In genomic region chr2:37356299-37356698, GRCh38 we compare ENCODE assay signal across 2 cellular contexts.
TF ChIP-seq lines count a peak whose summit lies in the region.

No MANE protein-coding gene starts in this region.

TF ChIP-seq in GM23338, 12 proteins besides CTCF, POLR2A, EP300 and RAD21:
- no peak for TF ChIP-seq NANOG (IDR thresholded peaks at IDR 0.05; ENCODE audit: borderline replicate concordance)
- TF ChIP-seq JUNB (IDR thresholded peaks at IDR 0.05; ENCODE audit: unreplicated experiment): no peak
- TF ChIP-seq ZNF114 (CRISPR knock-in tag; IDR thresholded peaks at IDR 0.05): no peak
- no peak for TF ChIP-seq EZH2 (IDR thresholded peaks at IDR 0.05; ENCODE audit: low read depth, unreplicated experiment)
- TF ChIP-seq EZH2phosphoT487 (IDR thresholded peaks at IDR 0.05; ENCODE audit: unreplicated experiment): no peak
- no peak for TF ChIP-seq REST (IDR thresholded peaks at IDR 0.05; ENCODE audit: unreplicated experiment)
- no peak for TF ChIP-seq ETS1 (IDR thresholded peaks at IDR 0.05)
- no peak for TF ChIP-seq ZNF462 (CRISPR knock-in tag; IDR thresholded peaks at IDR 0.05)
- no peak for TF ChIP-seq CREB1 (CRISPR knock-in tag; IDR thresholded peaks at IDR 0.05; ENCODE audit: low read depth)
- TF ChIP-seq ZNF331 (CRISPR knock-in tag; IDR thresholded peaks at IDR 0.05; ENCODE audit: low read depth): no peak
- no peak for TF ChIP-seq STAT1 (IDR thresholded peaks at IDR 0.05; ENCODE audit: unreplicated experiment)
- TF ChIP-seq POLR2AphosphoS5 (IDR thresholded peaks at IDR 0.05; ENCODE audit: low read depth): no peak

TF ChIP-seq in K562, 482 proteins besides CTCF, POLR2A, EP300 and RAD21:
- no peak for TF ChIP-seq ZNF639 (CRISPR knock-in tag; conservative IDR thresholded peaks at IDR 0.05 in 1 of 2, IDR thresholded peaks at IDR 0.05 in 1 of 2)
- peak; percentile 37 for TF ChIP-seq CBX8 (IDR thresholded peaks at IDR 0.05; ENCODE audit: borderline replicate concordance, extremely low read depth, low read depth, low read length, poor library complexity, severe bottlenecking)
